ENCODE assay signal across 1 cellular context in the genomic region with DNA sequence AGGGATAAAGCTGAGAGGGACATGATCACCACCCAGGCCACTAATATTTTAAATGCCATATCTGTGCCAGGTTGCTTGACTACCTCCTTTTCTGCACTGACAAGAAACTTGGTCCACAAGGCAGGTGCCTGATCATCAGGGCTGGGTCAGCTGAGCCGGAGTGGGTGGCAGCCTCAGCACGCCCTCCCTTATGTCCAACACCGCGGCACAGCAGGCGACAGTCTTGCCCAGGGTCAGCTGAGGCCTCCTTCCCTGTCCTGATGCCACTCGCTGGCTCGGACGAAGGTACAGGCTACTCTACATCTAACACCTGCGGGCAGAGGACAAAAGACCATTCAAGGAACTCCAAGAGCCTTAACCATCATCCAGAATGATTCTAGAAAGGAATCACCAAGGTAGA.
TF ChIP-seq lines count a peak whose summit lies in the region.

No MANE protein-coding gene starts in this region.

TF ChIP-seq in SK-N-SH, 30 proteins besides CTCF, POLR2A, EP300 and RAD21 (continued from another document):
- TF ChIP-seq, protein P1, sequence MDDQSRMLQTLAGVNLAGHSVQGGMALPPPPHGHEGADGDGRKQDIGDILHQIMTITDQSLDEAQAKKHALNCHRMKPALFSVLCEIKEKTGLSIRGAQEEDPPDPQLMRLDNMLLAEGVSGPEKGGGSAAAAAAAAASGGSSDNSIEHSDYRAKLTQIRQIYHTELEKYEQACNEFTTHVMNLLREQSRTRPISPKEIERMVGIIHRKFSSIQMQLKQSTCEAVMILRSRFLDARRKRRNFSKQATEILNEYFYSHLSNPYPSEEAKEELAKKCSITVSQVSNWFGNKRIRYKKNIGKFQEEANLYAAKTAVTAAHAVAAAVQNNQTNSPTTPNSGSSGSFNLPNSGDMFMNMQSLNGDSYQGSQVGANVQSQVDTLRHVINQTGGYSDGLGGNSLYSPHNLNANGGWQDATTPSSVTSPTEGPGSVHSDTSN (IDR thresholded peaks at IDR 0.05), result no peak
- TF ChIP-seq EZH2phosphoT487 (IDR thresholded peaks at IDR 0.05; ENCODE audit: borderline replicate concordance, low read depth) (no peak), NFIC (IDR thresholded peaks at IDR 0.05; ENCODE audit: borderline replicate concordance) (no peak), TAF1 (IDR thresholded peaks at IDR 0.05; ENCODE audit: borderline replicate concordance, low read depth, low read length) (no peak), YY1 (IDR thresholded peaks at IDR 0.05; ENCODE audit: low read depth) (no peak), MXI1 (IDR thresholded peaks at IDR 0.05; ENCODE audit: low read depth, low read length) (no peak), RCOR1 (IDR thresholded peaks at IDR 0.05; ENCODE audit: low read length) (no peak), JUND (IDR thresholded peaks at IDR 0.05) (no peak)
- TF ChIP-seq, protein P2, sequence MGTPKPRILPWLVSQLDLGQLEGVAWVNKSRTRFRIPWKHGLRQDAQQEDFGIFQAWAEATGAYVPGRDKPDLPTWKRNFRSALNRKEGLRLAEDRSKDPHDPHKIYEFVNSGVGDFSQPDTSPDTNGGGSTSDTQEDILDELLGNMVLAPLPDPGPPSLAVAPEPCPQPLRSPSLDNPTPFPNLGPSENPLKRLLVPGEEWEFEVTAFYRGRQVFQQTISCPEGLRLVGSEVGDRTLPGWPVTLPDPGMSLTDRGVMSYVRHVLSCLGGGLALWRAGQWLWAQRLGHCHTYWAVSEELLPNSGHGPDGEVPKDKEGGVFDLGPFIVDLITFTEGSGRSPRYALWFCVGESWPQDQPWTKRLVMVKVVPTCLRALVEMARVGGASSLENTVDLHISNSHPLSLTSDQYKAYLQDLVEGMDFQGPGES (IDR thresholded peaks at IDR 0.05; ENCODE audit: low read depth, low read length), result no peak
- TF ChIP-seq, protein P3, sequence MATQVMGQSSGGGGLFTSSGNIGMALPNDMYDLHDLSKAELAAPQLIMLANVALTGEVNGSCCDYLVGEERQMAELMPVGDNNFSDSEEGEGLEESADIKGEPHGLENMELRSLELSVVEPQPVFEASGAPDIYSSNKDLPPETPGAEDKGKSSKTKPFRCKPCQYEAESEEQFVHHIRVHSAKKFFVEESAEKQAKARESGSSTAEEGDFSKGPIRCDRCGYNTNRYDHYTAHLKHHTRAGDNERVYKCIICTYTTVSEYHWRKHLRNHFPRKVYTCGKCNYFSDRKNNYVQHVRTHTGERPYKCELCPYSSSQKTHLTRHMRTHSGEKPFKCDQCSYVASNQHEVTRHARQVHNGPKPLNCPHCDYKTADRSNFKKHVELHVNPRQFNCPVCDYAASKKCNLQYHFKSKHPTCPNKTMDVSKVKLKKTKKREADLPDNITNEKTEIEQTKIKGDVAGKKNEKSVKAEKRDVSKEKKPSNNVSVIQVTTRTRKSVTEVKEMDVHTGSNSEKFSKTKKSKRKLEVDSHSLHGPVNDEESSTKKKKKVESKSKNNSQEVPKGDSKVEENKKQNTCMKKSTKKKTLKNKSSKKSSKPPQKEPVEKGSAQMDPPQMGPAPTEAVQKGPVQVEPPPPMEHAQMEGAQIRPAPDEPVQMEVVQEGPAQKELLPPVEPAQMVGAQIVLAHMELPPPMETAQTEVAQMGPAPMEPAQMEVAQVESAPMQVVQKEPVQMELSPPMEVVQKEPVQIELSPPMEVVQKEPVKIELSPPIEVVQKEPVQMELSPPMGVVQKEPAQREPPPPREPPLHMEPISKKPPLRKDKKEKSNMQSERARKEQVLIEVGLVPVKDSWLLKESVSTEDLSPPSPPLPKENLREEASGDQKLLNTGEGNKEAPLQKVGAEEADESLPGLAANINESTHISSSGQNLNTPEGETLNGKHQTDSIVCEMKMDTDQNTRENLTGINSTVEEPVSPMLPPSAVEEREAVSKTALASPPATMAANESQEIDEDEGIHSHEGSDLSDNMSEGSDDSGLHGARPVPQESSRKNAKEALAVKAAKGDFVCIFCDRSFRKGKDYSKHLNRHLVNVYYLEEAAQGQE (IDR thresholded peaks at IDR 0.05; ENCODE audit: low read depth, low read length), result no peak
- TF ChIP-seq, protein P4, sequence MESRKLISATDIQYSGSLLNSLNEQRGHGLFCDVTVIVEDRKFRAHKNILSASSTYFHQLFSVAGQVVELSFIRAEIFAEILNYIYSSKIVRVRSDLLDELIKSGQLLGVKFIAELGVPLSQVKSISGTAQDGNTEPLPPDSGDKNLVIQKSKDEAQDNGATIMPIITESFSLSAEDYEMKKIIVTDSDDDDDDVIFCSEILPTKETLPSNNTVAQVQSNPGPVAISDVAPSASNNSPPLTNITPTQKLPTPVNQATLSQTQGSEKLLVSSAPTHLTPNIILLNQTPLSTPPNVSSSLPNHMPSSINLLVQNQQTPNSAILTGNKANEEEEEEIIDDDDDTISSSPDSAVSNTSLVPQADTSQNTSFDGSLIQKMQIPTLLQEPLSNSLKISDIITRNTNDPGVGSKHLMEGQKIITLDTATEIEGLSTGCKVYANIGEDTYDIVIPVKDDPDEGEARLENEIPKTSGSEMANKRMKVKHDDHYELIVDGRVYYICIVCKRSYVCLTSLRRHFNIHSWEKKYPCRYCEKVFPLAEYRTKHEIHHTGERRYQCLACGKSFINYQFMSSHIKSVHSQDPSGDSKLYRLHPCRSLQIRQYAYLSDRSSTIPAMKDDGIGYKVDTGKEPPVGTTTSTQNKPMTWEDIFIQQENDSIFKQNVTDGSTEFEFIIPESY (IDR thresholded peaks at IDR 0.05; ENCODE audit: borderline replicate concordance, low read depth), result no peak
- TF ChIP-seq, protein P5, sequence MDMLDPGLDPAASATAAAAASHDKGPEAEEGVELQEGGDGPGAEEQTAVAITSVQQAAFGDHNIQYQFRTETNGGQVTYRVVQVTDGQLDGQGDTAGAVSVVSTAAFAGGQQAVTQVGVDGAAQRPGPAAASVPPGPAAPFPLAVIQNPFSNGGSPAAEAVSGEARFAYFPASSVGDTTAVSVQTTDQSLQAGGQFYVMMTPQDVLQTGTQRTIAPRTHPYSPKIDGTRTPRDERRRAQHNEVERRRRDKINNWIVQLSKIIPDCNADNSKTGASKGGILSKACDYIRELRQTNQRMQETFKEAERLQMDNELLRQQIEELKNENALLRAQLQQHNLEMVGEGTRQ (IDR thresholded peaks at IDR 0.05; ENCODE audit: borderline replicate concordance, low read depth, low read length), result no peak
